In genomic region chr9:135961811-135962695, GRCh38 we compare ENCODE assay signal across 9 cellular contexts. TPM values are rescaled to one million over a fixed set of nuclear protein-coding genes. Genes with fewer than 3 reads are reported as not detected.
DNase-seq lines count a peak whose midpoint lies in the region; ATAC-seq and TF ChIP-seq lines count a peak whose summit lies in the region.
"Had no signal": no experiment of that assay in that cellular context is flagged by ENCODE, and none has a peak within 500 bp of the region (broad histone marks: within the 10 kb centered on the region; RNA-seq: fewer than 3 reads in every experiment).

No MANE protein-coding gene starts in this region.

- peaks cover 21% of the 10 kb centered on the region for H3K4me1 Mint-ChIP-seq in activated CD4-positive, alpha-beta T cell treated with anti-CD3 and anti-CD28 coated beads, Interleukin-2, amount 10 ng/mL, durations not matched to agents 7 days and 5 days
- H3K4me1 Mint-ChIP-seq in stimulated activated effector memory CD8-positive, alpha-beta T cell treated with anti-CD3 and anti-CD28 coated beads, Interleukin-12 subunit alpha, Interleukin-12 subunit beta, amount 100 ng/mL, for 72 hours: peaks cover 40% of the 10 kb centered on the region

- 30% methylated on average over 15 of the region's 15 CpGs for WGBS in mammary epithelial cell (ENCODE audit: low coverage, missing lambda C conversion rate)

- in situ Hi-C loops in mammary epithelial cell (cut with MboI; ENCODE audit: low sequenced_read_pairs in 2 of 2) (loop anchor here in 1 of 2 donors (10.0 to 25.0 kb wide), 2 partner anchors 163 to 300 kb away; no protein-coding TSS in a partner anchor), ACHN (cut with HindIII; ENCODE audit: low pct_ligation_motif_present, low pct_unique_long_range_greater_than_20kb, low sequenced_read_pairs) (no loop called here)

- H2AFZ ChIP-seq in mammary epithelial cell (ENCODE audit: low read depth, low read length): peak overlapping the region; percentile 80

- no peaks in the 10 kb centered on the region for H3K9me3 ChIP-seq in mammary epithelial cell (replicated peaks; ENCODE audit: insufficient read depth, low read length)
- H3K9me3 ChIP-seq: pancreas had no signal

- no peak for TF ChIP-seq CTCF in mammary epithelial cell (conservative IDR thresholded peaks at IDR 0.05 in 1 of 2, IDR thresholded peaks at IDR 0.05 in 1 of 2; ENCODE audit: extremely low read depth in 1 of 2, insufficient read depth in 1 of 2, low read depth in 1 of 2, low read length in 2 of 2)

- POLR2A ChIA-PET in activated CD4-positive, alpha-beta T cell treated with anti-CD3 and anti-CD28 coated beads, Interleukin-2, amount 10 ng/mL, durations not matched to agents 7 days and 5 days (lab: Charles Lee): no interaction called here

- peaks cover 13% of the 10 kb centered on the region for H3K4me1 ChIP-seq in mammary epithelial cell (ENCODE audit: insufficient read depth, low read length)

- no peaks in the 10 kb centered on the region for H3K9me3 Mint-ChIP-seq in activated CD4-positive, alpha-beta T cell treated with anti-CD3 and anti-CD28 coated beads, Interleukin-2, amount 10 ng/mL, durations not matched to agents 7 days and 5 days
- H3K9me3 Mint-ChIP-seq in stimulated activated effector memory CD8-positive, alpha-beta T cell treated with anti-CD3 and anti-CD28 coated beads, Interleukin-12 subunit alpha, Interleukin-12 subunit beta, amount 100 ng/mL, for 72 hours: no peaks in the 10 kb centered on the region

- CTCF ChIA-PET in activated CD4-positive, alpha-beta T cell treated with anti-CD3 and anti-CD28 coated beads, Interleukin-2, amount 10 ng/mL, durations not matched to agents 7 days and 5 days (lab: Charles Lee): interaction anchor here (0.7 to 1.7 kb wide), 5 partner anchors 8 to 401 kb away, joined by 3 to 4 read pairs (median 3); no protein-coding TSS in a partner anchor
- CTCF ChIA-PET in mammary epithelial cell (lab: Charles Lee; ENCODE audit: low non-redundant PET): interaction anchor here (0.6 kb wide), 1 partner anchor 1594 kb away, joined by 3 read pairs; no protein-coding TSS in a partner anchor

- H3K4me3 Mint-ChIP-seq in activated CD4-positive, alpha-beta T cell treated with anti-CD3 and anti-CD28 coated beads, Interleukin-2, amount 10 ng/mL, durations not matched to agents 7 days and 5 days: peak overlapping the region; percentile 64
- peak overlapping the region; percentile 85 for H3K4me3 Mint-ChIP-seq in stimulated activated effector memory CD8-positive, alpha-beta T cell treated with anti-CD3 and anti-CD28 coated beads, Interleukin-12 subunit alpha, Interleukin-12 subunit beta, amount 100 ng/mL, for 72 hours

- H3K4me2 ChIP-seq in mammary epithelial cell (ENCODE audit: insufficient read depth, low read depth, low read length): peak overlapping the region; percentile 79

- no peaks in the 10 kb centered on the region for H3K27me3 ChIP-seq in mammary epithelial cell (ENCODE audit: insufficient read depth, low read length)
- H3K27me3 ChIP-seq: pancreas had no signal

- H3K36me3 ChIP-seq in mammary epithelial cell (ENCODE audit: insufficient read depth, low read length): no peaks in the 10 kb centered on the region
- H3K36me3 ChIP-seq: pancreas had no signal

- no TSS peak for BruUV-seq in mammary epithelial cell (replicated peaks; lab: Mats Ljungman, UMichigan)

- dilution Hi-C loops in mammary epithelial cell (cut with HindIII; ENCODE audit: low sequenced_read_pairs): no loop called here

- H3K4me3 ChIP-seq in mammary epithelial cell (replicated peaks in 1 of 3; ENCODE audit: insufficient read depth in 1 of 3, low read depth in 2 of 3, low read length in 3 of 3): peak overlapping the region in 1 of 3 experiments; percentile 33

- DNase-seq in activated CD4-positive, alpha-beta T cell treated with anti-CD3 and anti-CD28 coated beads, Interleukin-2, amount 10 ng/mL, durations not matched to agents 7 days and 5 days: no peak
- DNase-seq in activated CD4-positive, alpha-beta T cell treated with anti-CD3 and anti-CD28 coated beads for 1 hour: no peak
- DNase-seq in NOMO-1 (lab: John Stamatoyannopoulos, UW; ENCODE audit: unreplicated experiment in 2 of 2) (peak; percentile 80 to 82), mammary epithelial cell (no peak), ACHN (no peak), left colon (no peak), HPDE6-E6E7 (ENCODE audit: extremely low spot score) (no peak)
- no peak for DNase-seq in stimulated activated effector memory CD8-positive, alpha-beta T cell treated with anti-CD3 and anti-CD28 coated beads, Interleukin-12 subunit alpha, Interleukin-12 subunit beta, amount 100 ng/mL, for 72 hours (ENCODE audit: low spot score in 2 of 2)

- H3K9ac ChIP-seq in mammary epithelial cell (ENCODE audit: insufficient read depth, low read length): no peak overlapping the region

- no peak overlapping the region for H3K27ac ChIP-seq in mammary epithelial cell (ENCODE audit: insufficient read depth, low read depth, low read length)
- H3K27ac ChIP-seq: pancreas had no signal

- ATAC-seq in stimulated activated effector memory CD8-positive, alpha-beta T cell treated with anti-CD3 and anti-CD28 coated beads, Interleukin-12 subunit alpha, Interleukin-12 subunit beta, amount 100 ng/mL, for 72 hours: no peak
- no peak for ATAC-seq in left colon

- H3K79me2 ChIP-seq in mammary epithelial cell (ENCODE audit: insufficient read depth, low read length): peaks cover 38% of the 10 kb centered on the region

- H3K27me3 Mint-ChIP-seq in activated CD4-positive, alpha-beta T cell treated with anti-CD3 and anti-CD28 coated beads, Interleukin-2, amount 10 ng/mL, durations not matched to agents 7 days and 5 days: no peaks in the 10 kb centered on the region

- intact Hi-C loops in mammary epithelial cell (cut with micrococcal nuclease) (loop anchor here (1.0 to 5.0 kb wide), 3 partner anchors 98 to 260 kb away; partner anchors contain the start of gene KCNT1), left colon (cut with DNase I, micrococcal nuclease) (no loop called here)

- peak overlapping the region; percentile 67 for H3K27ac Mint-ChIP-seq in activated CD4-positive, alpha-beta T cell treated with anti-CD3 and anti-CD28 coated beads, Interleukin-2, amount 10 ng/mL, durations not matched to agents 7 days and 5 days
- peak overlapping the region; percentile 14 for H3K27ac Mint-ChIP-seq in stimulated activated effector memory CD8-positive, alpha-beta T cell treated with anti-CD3 and anti-CD28 coated beads, Interleukin-12 subunit alpha, Interleukin-12 subunit beta, amount 100 ng/mL, for 72 hours

- H3K36me3 Mint-ChIP-seq in activated CD4-positive, alpha-beta T cell treated with anti-CD3 and anti-CD28 coated beads, Interleukin-2, amount 10 ng/mL, durations not matched to agents 7 days and 5 days (ENCODE audit: low read depth): no peaks in the 10 kb centered on the region
- H3K36me3 Mint-ChIP-seq in stimulated activated effector memory CD8-positive, alpha-beta T cell treated with anti-CD3 and anti-CD28 coated beads, Interleukin-12 subunit alpha, Interleukin-12 subunit beta, amount 100 ng/mL, for 72 hours: peaks cover 8% of the 10 kb centered on the region

- no peaks in the 10 kb centered on the region for H4K20me1 ChIP-seq in mammary epithelial cell (ENCODE audit: insufficient read depth, low read length)

RNA-seq across cellular contexts. Expression of gene UBAC1, which starts 0.9 kb away (rescaled TPM):
- total RNA-seq in activated CD4-positive, alpha-beta T cell treated with anti-CD3 and anti-CD28 coated beads, Interleukin-2, amount 10 ng/mL, durations not matched to agents 7 days and 5 days: 10 to 100 TPM; 29.7 to 32.6 TPM
- total RNA-seq in mammary epithelial cell (10 to 100 TPM; 39.2 to 43.4 TPM), left colon (10 to 100 TPM; 63.0 to 64.8 TPM)
- polyA plus RNA-seq in mammary epithelial cell: 48.8 TPM
- 47.1 TPM for polyA minus RNA-seq in mammary epithelial cell

RNA-seq across cellular contexts. Expression of gene CAMSAP1, which starts 54.7 kb away (rescaled TPM):
- total RNA-seq in activated CD4-positive, alpha-beta T cell treated with anti-CD3 and anti-CD28 coated beads, Interleukin-2, amount 10 ng/mL, durations not matched to agents 7 days and 5 days: 10 to 100 TPM; 20.4 to 22.7 TPM
- 10 to 100 TPM; 23.5 to 25.5 TPM for total RNA-seq in mammary epithelial cell
- polyA plus RNA-seq in mammary epithelial cell: 6.0 TPM
- polyA minus RNA-seq in mammary epithelial cell: 25.7 TPM
- 10 to 100 TPM; 13.4 to 17.6 TPM for total RNA-seq in left colon

Comparison
In these comparisons a context has a peak if more than half of its experiments do, and no peak if none do; other contexts are left out.
1. DNase-seq: peak in NOMO-1 (2 of 2); none in activated CD4-positive, alpha-beta T cell treated with anti-CD3 and anti-CD28 coated beads, Interleukin-2, amount 10 ng/mL, durations not matched to agents 7 days and 5 days (single experiment), activated CD4-positive, alpha-beta T cell treated with anti-CD3 and anti-CD28 coated beads for 1 hour (single experiment), mammary epithelial cell (single experiment), stimulated activated effector memory CD8-positive, alpha-beta T cell treated with anti-CD3 and anti-CD28 coated beads, Interleukin-12 subunit alpha, Interleukin-12 subunit beta, amount 100 ng/mL, for 72 hours (0 of 2), ACHN (single experiment), left colon (0 of 2) and HPDE6-E6E7 (single experiment).